Comparison of ENCODE assay signal across 1 cellular context in the genomic region with DNA sequence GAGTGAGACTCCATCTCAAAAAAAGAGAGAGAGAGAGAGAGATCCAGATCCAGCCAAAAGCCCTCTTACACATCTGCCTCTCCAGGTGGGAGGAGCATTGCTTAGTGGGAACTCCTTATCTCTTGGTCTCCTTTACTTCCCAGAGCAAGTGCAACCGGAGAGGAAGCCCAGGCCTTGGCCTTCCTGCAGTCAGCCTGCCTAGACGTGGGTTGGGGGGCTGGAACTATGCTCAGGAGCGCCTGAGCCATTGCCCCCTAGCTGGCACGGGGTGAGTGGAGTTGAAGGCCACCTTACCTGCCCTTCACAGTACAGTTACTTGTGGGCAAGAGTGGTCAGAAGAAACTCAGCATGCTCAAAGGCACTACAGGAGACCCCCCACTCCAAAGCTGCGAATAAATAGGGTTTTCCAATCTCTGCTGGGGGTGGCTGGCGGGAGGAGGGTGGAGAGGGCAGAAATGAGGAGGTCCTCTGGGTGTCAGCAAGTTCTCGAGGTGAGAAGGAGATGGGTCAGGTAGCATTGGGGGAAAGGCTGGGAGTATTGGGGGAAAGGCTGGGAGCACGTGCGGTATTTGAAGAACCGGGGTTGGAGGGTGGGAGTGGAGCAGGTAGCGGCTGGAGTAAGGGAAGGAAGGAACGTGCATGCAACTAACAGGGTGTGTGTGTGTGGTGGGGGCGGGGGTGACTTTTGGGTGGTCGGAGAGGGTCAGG.
TF ChIP-seq lines count a peak whose summit lies in the region.

No MANE protein-coding gene starts in this region.

TF ChIP-seq in H1, 55 proteins besides CTCF, POLR2A, EP300 and RAD21:
- TF ChIP-seq BACH1 (IDR thresholded peaks at IDR 0.05; ENCODE audit: low read length) (no peak), PHF8 (conservative IDR thresholded peaks at IDR 0.05; ENCODE audit: low read depth, low read length) (no peak), CBX8 (IDR thresholded peaks at IDR 0.05; ENCODE audit: borderline replicate concordance, low read depth, low read length) (no peak), SRF (IDR thresholded peaks at IDR 0.05; ENCODE audit: low read depth, low read length) (no peak), ZNF274 (IDR thresholded peaks at IDR 0.05; ENCODE audit: borderline replicate concordance, extremely low read depth, low read length) (no peak), NANOG (IDR thresholded peaks at IDR 0.05; ENCODE audit: insufficient read depth, low read depth, low read length, poor library complexity, severe bottlenecking) (no peak), TEAD4 (IDR thresholded peaks at IDR 0.05; ENCODE audit: low read depth, low read length) (no peak), EZH2 (IDR thresholded peaks at IDR 0.05; ENCODE audit: low read depth, low read length, severe bottlenecking) (peak; percentile 63), GABPA (IDR thresholded peaks at IDR 0.05; ENCODE audit: borderline replicate concordance, insufficient read depth, low read length) (no peak), GTF2F1 (IDR thresholded peaks at IDR 0.05; ENCODE audit: borderline replicate concordance, low read depth, low read length) (no peak), FOSL1 (IDR thresholded peaks at IDR 0.05; ENCODE audit: insufficient read depth, low read depth, low read length) (no peak), POLR2AphosphoS5 (IDR thresholded peaks at IDR 0.05; ENCODE audit: low read depth, low read length) (no peak), SIRT6 (IDR thresholded peaks at IDR 0.05; ENCODE audit: low read length) (no peak), RNF2 (IDR thresholded peaks at IDR 0.05; ENCODE audit: borderline replicate concordance, low read depth, low read length, missing control alignments, poor library complexity, severe bottlenecking) (peak; percentile 16), BRCA1 (IDR thresholded peaks at IDR 0.05; ENCODE audit: low read depth, low read length) (no peak), TAF7 (optimal IDR thresholded peaks at IDR 0.05; ENCODE audit: borderline replicate concordance, low read depth, low read length) (no peak), YY1 (IDR thresholded peaks at IDR 0.05; ENCODE audit: low read depth, low read length) (no peak), EGR1 (IDR thresholded peaks at IDR 0.05; ENCODE audit: borderline replicate concordance, low read depth, low read length) (no peak), HDAC6 (IDR thresholded peaks at IDR 0.05; ENCODE audit: low read depth, low read length) (no peak), CHD2 (IDR thresholded peaks at IDR 0.05; ENCODE audit: low read length) (no peak), SIX5 (IDR thresholded peaks at IDR 0.05; ENCODE audit: low read depth, low read length) (no peak), SUZ12 (IDR thresholded peaks at IDR 0.05; ENCODE audit: low read length) (no peak)
- TF ChIP-seq, protein P1, sequence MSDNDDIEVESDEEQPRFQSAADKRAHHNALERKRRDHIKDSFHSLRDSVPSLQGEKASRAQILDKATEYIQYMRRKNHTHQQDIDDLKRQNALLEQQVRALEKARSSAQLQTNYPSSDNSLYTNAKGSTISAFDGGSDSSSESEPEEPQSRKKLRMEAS (IDR thresholded peaks at IDR 0.05), result peak; percentile 87
- TF ChIP-seq, protein P2, sequence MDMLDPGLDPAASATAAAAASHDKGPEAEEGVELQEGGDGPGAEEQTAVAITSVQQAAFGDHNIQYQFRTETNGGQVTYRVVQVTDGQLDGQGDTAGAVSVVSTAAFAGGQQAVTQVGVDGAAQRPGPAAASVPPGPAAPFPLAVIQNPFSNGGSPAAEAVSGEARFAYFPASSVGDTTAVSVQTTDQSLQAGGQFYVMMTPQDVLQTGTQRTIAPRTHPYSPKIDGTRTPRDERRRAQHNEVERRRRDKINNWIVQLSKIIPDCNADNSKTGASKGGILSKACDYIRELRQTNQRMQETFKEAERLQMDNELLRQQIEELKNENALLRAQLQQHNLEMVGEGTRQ (IDR thresholded peaks at IDR 0.05; ENCODE audit: low read length), result no peak
- TF ChIP-seq, protein P3, sequence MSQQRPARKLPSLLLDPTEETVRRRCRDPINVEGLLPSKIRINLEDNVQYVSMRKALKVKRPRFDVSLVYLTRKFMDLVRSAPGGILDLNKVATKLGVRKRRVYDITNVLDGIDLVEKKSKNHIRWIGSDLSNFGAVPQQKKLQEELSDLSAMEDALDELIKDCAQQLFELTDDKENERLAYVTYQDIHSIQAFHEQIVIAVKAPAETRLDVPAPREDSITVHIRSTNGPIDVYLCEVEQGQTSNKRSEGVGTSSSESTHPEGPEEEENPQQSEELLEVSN (IDR thresholded peaks at IDR 0.05), result peak; percentile 92
- TF ChIP-seq, protein P4, sequence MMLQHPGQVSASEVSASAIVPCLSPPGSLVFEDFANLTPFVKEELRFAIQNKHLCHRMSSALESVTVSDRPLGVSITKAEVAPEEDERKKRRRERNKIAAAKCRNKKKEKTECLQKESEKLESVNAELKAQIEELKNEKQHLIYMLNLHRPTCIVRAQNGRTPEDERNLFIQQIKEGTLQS (IDR thresholded peaks at IDR 0.05; ENCODE audit: insufficient read depth, low read depth, low read length), result no peak
